Comparison of ENCODE assay signal across 8 cellular contexts in genomic region chr11:66068923-66069714, GRCh38. TPM values are rescaled to one million over a fixed set of nuclear protein-coding genes. Genes with fewer than 3 reads are reported as not detected.
DNase-seq lines count a peak whose midpoint lies in the region; ATAC-seq, FAIRE-seq and TF ChIP-seq lines count a peak whose summit lies in the region.

No MANE protein-coding gene starts in this region.

- H3K27ac Mint-ChIP-seq in activated CD4-positive, alpha-beta T cell treated with anti-CD3 and anti-CD28 coated beads, Interleukin-2, amount 10 ng/mL, durations not matched to agents 7 days and 5 days: peak overlapping the region; percentile 94

- H3K4me1 Mint-ChIP-seq in activated CD4-positive, alpha-beta T cell treated with anti-CD3 and anti-CD28 coated beads, Interleukin-2, amount 10 ng/mL, durations not matched to agents 7 days and 5 days: peaks cover 67% of the 10 kb centered on the region

- intact Hi-C loops in mucosa of descending colon (cut with DNase I, micrococcal nuclease): no loop called here
- intact Hi-C loops in transverse colon (cut with DNase I; ENCODE audit: low total_unique reads): no loop called here

- peak overlapping the region; percentile 81 for H3K4me3 ChIP-seq in AG04449 (ENCODE audit: low read depth, low read length)
- H3K4me3 ChIP-seq in KMS-11 (IDR thresholded peaks at IDR 0.05; ENCODE audit: insufficient read depth, low read depth, low read length): no peak overlapping the region
- H3K4me3 ChIP-seq in epithelial cell of proximal tubule (ENCODE audit: low read depth, low read length): peak overlapping the region; percentile 75
- H3K4me3 ChIP-seq in mucosa of descending colon: no peak overlapping the region
- H3K4me3 ChIP-seq in transverse colon: peak overlapping the region; percentile 60 to 94 (median 82)

- no peak overlapping the region for H2AFZ ChIP-seq in KMS-11 (ENCODE audit: low read depth)

- POLR2A ChIA-PET in AG04449 (lab: Yijun Ruan, JAX): interaction anchor here (0.6 to 1.6 kb wide), 2 partner anchors 58 to 191 kb away, joined by 3 read pairs; partner anchors contain the start of gene CST6
- POLR2A ChIA-PET in activated CD4-positive, alpha-beta T cell treated with anti-CD3 and anti-CD28 coated beads, Interleukin-2, amount 10 ng/mL, durations not matched to agents 7 days and 5 days (lab: Charles Lee): interaction anchor here (0.6 kb wide), 1 partner anchor 12 kb away, joined by 3 read pairs; no protein-coding TSS in a partner anchor

- no peak for TF ChIP-seq EP300 in transverse colon (IDR thresholded peaks at IDR 0.05; ENCODE audit: low read depth)

- peaks cover 73% of the 10 kb centered on the region for H3K4me1 ChIP-seq in KMS-11 (ENCODE audit: low read depth, poor library complexity, severe bottlenecking)
- peaks cover 3% of the 10 kb centered on the region for H3K4me1 ChIP-seq in mucosa of descending colon (ENCODE audit: low read depth)
- H3K4me1 ChIP-seq in transverse colon: peaks cover 10 to 34% (median 24%) of the 10 kb centered on the region in 4 donors

- H3K36me3 ChIP-seq in KMS-11 (ENCODE audit: insufficient read depth): peaks cover 15% of the 10 kb centered on the region; the same call in 1 of the 2 replicates
- H3K36me3 ChIP-seq in mucosa of descending colon (ENCODE audit: low read depth): no peaks in the 10 kb centered on the region
- H3K36me3 ChIP-seq in transverse colon: peaks cover 0 to 36% (median 16%) of the 10 kb centered on the region in 4 donors

- peaks cover 27% of the 10 kb centered on the region for H4K20me1 ChIP-seq in KMS-11 (ENCODE audit: insufficient read depth)

- H3K27me3 ChIP-seq in KMS-11 (ENCODE audit: insufficient read depth, low read depth) (0 out of 2 replicates have a peak, but pooled peaks cover 5% of the 10 kb centered on the region), transverse colon (no peaks in the 10 kb centered on the region)

- TF ChIP-seq CTCF in AG04449 (IDR thresholded peaks at IDR 0.05; ENCODE audit: insufficient read depth, low read length, missing control alignments) (peak; percentile 23), KMS-11 (conservative IDR thresholded peaks at IDR 0.05; ENCODE audit: low read depth, low read length) (peak; percentile 42; the same call in 1 of the 2 replicates), epithelial cell of proximal tubule (conservative IDR thresholded peaks at IDR 0.05; ENCODE audit: low read depth, low read length) (peak; percentile 44), mucosa of descending colon (IDR thresholded peaks at IDR 0.05) (no peak), transverse colon (IDR thresholded peaks at IDR 0.05) (no peak)

- ATAC-seq in mucosa of descending colon: peak; percentile 27
- no peak for ATAC-seq in HG03521 (IDR thresholded peaks at IDR 0.05; ENCODE audit: unreplicated experiment)

- H3K27me3 Mint-ChIP-seq in activated CD4-positive, alpha-beta T cell treated with anti-CD3 and anti-CD28 coated beads, Interleukin-2, amount 10 ng/mL, durations not matched to agents 7 days and 5 days: no peaks in the 10 kb centered on the region

- WGBS in transverse colon (ENCODE audit: low coverage in 1 of 2), 2 donors: 45 to 61% methylated on average over 4 to 14 of the region's 14 CpGs

- H3K9ac ChIP-seq in KMS-11: peak overlapping the region; percentile 55; the same call in 1 of the 2 replicates

- H3K4me3 Mint-ChIP-seq in activated CD4-positive, alpha-beta T cell treated with anti-CD3 and anti-CD28 coated beads, Interleukin-2, amount 10 ng/mL, durations not matched to agents 7 days and 5 days: peak overlapping the region; percentile 73

- H3K27ac ChIP-seq in KMS-11 (peak overlapping the region; percentile 90), transverse colon (peak overlapping the region; percentile 93 to 95 (median 94))

- no peak for FAIRE-seq in GM12892 (lab: Jason Lieb, UNC)

- CTCF ChIA-PET in AG04449 (lab: Yijun Ruan, JAX): interaction anchor here (0.6 to 8.2 kb wide), 39 partner anchors 12 to 303 kb away, joined by 3 to 345 read pairs (median 5); partner anchors contain the start of genes BANF1, CST6, FIBP and GAL3ST3
- CTCF ChIA-PET in activated CD4-positive, alpha-beta T cell treated with anti-CD3 and anti-CD28 coated beads, Interleukin-2, amount 10 ng/mL, durations not matched to agents 7 days and 5 days (lab: Charles Lee): interaction anchor here (0.6 to 6.6 kb wide), 18 partner anchors 7 to 637 kb away, joined by 3 to 66 read pairs (median 4); partner anchors contain the start of genes FIBP, KAT5 and SF3B2

- H3K79me2 ChIP-seq in KMS-11 (ENCODE audit: insufficient read depth, low read depth): peaks cover 59% of the 10 kb centered on the region

- peaks cover 74% of the 10 kb centered on the region for H3K36me3 Mint-ChIP-seq in activated CD4-positive, alpha-beta T cell treated with anti-CD3 and anti-CD28 coated beads, Interleukin-2, amount 10 ng/mL, durations not matched to agents 7 days and 5 days (ENCODE audit: low read depth)

- in situ Hi-C loops in transverse colon (cut with MboI; ENCODE audit: low pct_ligation_motif_present in 1 of 4, low pct_unique_long_range_greater_than_20kb in 1 of 4, low sequenced_read_pairs in 3 of 4): loop anchor here in 1 of 4 donors (5.0 kb wide), 1 partner anchor 63 kb away; no protein-coding TSS in a partner anchor

- no peaks in the 10 kb centered on the region for H3K9me3 ChIP-seq in mucosa of descending colon
- no peaks in the 10 kb centered on the region for H3K9me3 ChIP-seq in transverse colon

- TF ChIP-seq POLR2A in GM12892 (IDR thresholded peaks at IDR 0.05; ENCODE audit: low read depth, low read length): 0 out of 2 replicates have a peak, but pooled peaks have one; percentile 9
- no peak for TF ChIP-seq POLR2A in transverse colon (IDR thresholded peaks at IDR 0.05)

- DNase-seq in AG04449 (ENCODE audit: low read depth, low spot score): no peak
- no peak for DNase-seq in GM12892 (ENCODE audit: insufficient read length)
- peak; percentile 42 for DNase-seq in activated CD4-positive, alpha-beta T cell treated with anti-CD3 and anti-CD28 coated beads, Interleukin-2, amount 10 ng/mL, durations not matched to agents 7 days and 5 days
- peak; percentile 42 for DNase-seq in epithelial cell of proximal tubule (ENCODE audit: low read depth)
- DNase-seq in mucosa of descending colon: peak in 2 of 3 donors; percentile 48
- peak; percentile 42 for DNase-seq in transverse colon

- H3K9me3 Mint-ChIP-seq in activated CD4-positive, alpha-beta T cell treated with anti-CD3 and anti-CD28 coated beads, Interleukin-2, amount 10 ng/mL, durations not matched to agents 7 days and 5 days: peaks cover 2% of the 10 kb centered on the region

- H3K4me2 ChIP-seq in KMS-11: peak overlapping the region; percentile 81

RNA-seq across cellular contexts. Expression of gene PACS1, which starts 1.0 kb away (rescaled TPM):
- polyA plus RNA-seq in GM12892 (2012; ENCODE audit: missing spikeins): 45.4 TPM
- total RNA-seq in activated CD4-positive, alpha-beta T cell treated with anti-CD3 and anti-CD28 coated beads, Interleukin-2, amount 10 ng/mL, durations not matched to agents 7 days and 5 days: 100 to 1,000 TPM; 109 TPM
- total RNA-seq in epithelial cell of proximal tubule: 17.5 and 24.9 TPM in 2 replicates
- 10 to 100 TPM; 14.4 to 44.9 (median 18.9) TPM for total RNA-seq in mucosa of descending colon
- 10 to 100 TPM in 3 of 4 donors, 1 to 10 TPM in 1; 9.8 to 52.0 (median 27.2) TPM for total RNA-seq in transverse colon

RNA-seq across cellular contexts. Expression of gene SF3B2, which starts 17.0 kb away (rescaled TPM):
- polyA plus RNA-seq in GM12892 (2012; ENCODE audit: missing spikeins): 134 TPM
- 100 to 1,000 TPM; 217 to 223 TPM for total RNA-seq in activated CD4-positive, alpha-beta T cell treated with anti-CD3 and anti-CD28 coated beads, Interleukin-2, amount 10 ng/mL, durations not matched to agents 7 days and 5 days
- 204 and 229 TPM in 2 replicates for total RNA-seq in epithelial cell of proximal tubule
- total RNA-seq in mucosa of descending colon: 100 to 1,000 TPM; 116 to 143 (median 135) TPM
- 100 to 1,000 TPM in 3 of 4 donors, 10 to 100 TPM in 1; 71.8 to 152 (median 137) TPM for total RNA-seq in transverse colon

RNA-seq across cellular contexts. Expression of gene GAL3ST3, which starts 20.2 kb away (rescaled TPM):
- not detected for polyA plus RNA-seq in GM12892 (2012; ENCODE audit: missing spikeins)
- not detected for total RNA-seq in activated CD4-positive, alpha-beta T cell treated with anti-CD3 and anti-CD28 coated beads, Interleukin-2, amount 10 ng/mL, durations not matched to agents 7 days and 5 days
- 2.1 and 2.3 TPM in 2 replicates for total RNA-seq in epithelial cell of proximal tubule
- not detected for total RNA-seq in mucosa of descending colon
- total RNA-seq in transverse colon: not detected

RNA-seq across cellular contexts. Expression of gene CATSPER1, which starts 42.8 kb away (rescaled TPM):
- polyA plus RNA-seq in GM12892 (2012; ENCODE audit: missing spikeins): not detected
- total RNA-seq in activated CD4-positive, alpha-beta T cell treated with anti-CD3 and anti-CD28 coated beads, Interleukin-2, amount 10 ng/mL, durations not matched to agents 7 days and 5 days: not detected
- total RNA-seq in epithelial cell of proximal tubule (1.4 and 4.7 TPM in 2 replicates), mucosa of descending colon (not detected), transverse colon (not detected)

RNA-seq across cellular contexts. Expression of gene CST6, which starts 57.3 kb away (rescaled TPM):
- not detected for polyA plus RNA-seq in GM12892 (2012; ENCODE audit: missing spikeins)
- not detected for total RNA-seq in activated CD4-positive, alpha-beta T cell treated with anti-CD3 and anti-CD28 coated beads, Interleukin-2, amount 10 ng/mL, durations not matched to agents 7 days and 5 days
- 53.4 and 89.1 TPM in 2 replicates for total RNA-seq in epithelial cell of proximal tubule
- total RNA-seq in mucosa of descending colon: not detected
- not detected for total RNA-seq in transverse colon

Comparison
In these comparisons a context has a peak if more than half of its experiments do, and no peak if none do; other contexts are left out.
1. DNase-seq: peak in activated CD4-positive, alpha-beta T cell treated with anti-CD3 and anti-CD28 coated beads, Interleukin-2, amount 10 ng/mL, durations not matched to agents 7 days and 5 days (single experiment), epithelial cell of proximal tubule (single experiment), mucosa of descending colon (2 of 3) and transverse colon (single experiment); none in AG04449 (single experiment) and GM12892 (single experiment).
2. H3K4me3 ChIP-seq: peak in AG04449 (single experiment), epithelial cell of proximal tubule (single experiment) and transverse colon (4 of 4); none in KMS-11 (single experiment) and mucosa of descending colon (single experiment).
3. CTCF ChIP-seq: peak in AG04449 (single experiment), KMS-11 (single experiment) and epithelial cell of proximal tubule (single experiment); none in mucosa of descending colon (single experiment) and transverse colon (0 of 5).